In the genomic region with DNA sequence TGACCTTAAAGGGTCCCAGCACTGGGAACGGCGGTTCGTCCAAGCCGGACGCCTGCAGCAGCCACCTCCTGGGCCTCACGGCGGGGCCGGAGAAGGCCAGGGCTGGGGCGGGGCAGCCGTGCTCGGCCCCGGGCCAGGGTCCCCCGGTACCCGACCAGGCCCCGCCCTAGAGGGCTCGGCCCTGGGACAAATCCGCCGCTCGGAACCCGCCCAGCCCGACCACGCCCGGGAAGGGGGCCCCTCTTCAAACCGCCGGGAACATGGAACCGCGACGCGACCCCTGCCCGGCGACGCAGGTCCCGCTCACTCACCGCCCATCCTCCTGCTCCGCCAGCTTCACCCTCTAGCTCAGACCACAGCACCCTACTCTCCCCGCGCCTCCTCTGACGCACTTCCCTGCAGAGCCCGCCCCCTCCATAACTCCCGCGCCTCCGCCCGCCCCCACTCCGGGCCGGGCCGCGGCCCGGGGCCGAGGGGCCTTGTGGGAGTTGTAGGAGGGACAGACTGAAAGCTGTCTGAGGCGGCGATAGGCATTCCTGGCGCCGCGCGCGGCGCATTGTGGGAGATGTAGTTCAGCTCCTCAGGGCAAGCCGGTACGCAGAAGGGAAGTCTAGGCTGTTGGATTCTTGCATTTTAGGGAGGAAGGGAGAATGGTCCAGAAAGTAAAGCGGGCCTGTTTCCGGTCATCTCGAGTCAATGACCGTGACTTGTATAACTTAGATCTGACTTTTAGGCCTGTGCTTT, we compare ENCODE assay signal across 1 cellular context.
TF ChIP-seq lines count a peak whose summit lies in the region.

A gene (minus strand): TSS at position 365 of the 744 bp plus-strand sequence. CDS start 1,478 bp downstream, outside the sequence.

TF ChIP-seq in K562, 482 proteins besides CTCF, POLR2A, EP300 and RAD21 (continued from another document and continues in another):
- TF ChIP-seq, protein P1, sequence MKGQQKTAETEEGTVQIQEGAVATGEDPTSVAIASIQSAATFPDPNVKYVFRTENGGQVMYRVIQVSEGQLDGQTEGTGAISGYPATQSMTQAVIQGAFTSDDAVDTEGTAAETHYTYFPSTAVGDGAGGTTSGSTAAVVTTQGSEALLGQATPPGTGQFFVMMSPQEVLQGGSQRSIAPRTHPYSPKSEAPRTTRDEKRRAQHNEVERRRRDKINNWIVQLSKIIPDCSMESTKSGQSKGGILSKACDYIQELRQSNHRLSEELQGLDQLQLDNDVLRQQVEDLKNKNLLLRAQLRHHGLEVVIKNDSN (CRISPR knock-in tag; IDR thresholded peaks at IDR 0.05) = no peak
- TF ChIP-seq GABPA (tag; conservative IDR thresholded peaks at IDR 0.05; ENCODE audit: low read depth) (peak; percentile 73), DDX20 (tag; IDR thresholded peaks at IDR 0.05; ENCODE audit: low read depth) (no peak), ZNF586 (CRISPR knock-in tag; conservative IDR thresholded peaks at IDR 0.05) (no peak), TAF1 (IDR thresholded peaks at IDR 0.05; ENCODE audit: control insufficient read depth, extremely low read depth, insufficient read depth, low read length, severe bottlenecking) (peak; percentile 63), ZC3H11A (IDR thresholded peaks at IDR 0.05; ENCODE audit: low read depth, low read length) (no peak), HDGF (IDR thresholded peaks at IDR 0.05) (no peak), SETDB1 (IDR thresholded peaks at IDR 0.05; ENCODE audit: low read length) (no peak), ZNF764 (CRISPR knock-in tag; IDR thresholded peaks at IDR 0.05; ENCODE audit: low read depth) (no peak), CREBBP (IDR thresholded peaks at IDR 0.05; ENCODE audit: low read depth, low read length) (no peak), HNRNPH1 (optimal IDR thresholded peaks at IDR 0.05; ENCODE audit: low read depth, low read length) (no peak), ADNP (tag; IDR thresholded peaks at IDR 0.05) (no peak), PRPF4 (IDR thresholded peaks at IDR 0.05; ENCODE audit: insufficient read depth, low read depth, low read length, poor library complexity, severe bottlenecking) (no peak), XRCC4 (IDR thresholded peaks at IDR 0.05; ENCODE audit: extremely low read depth, insufficient read depth, insufficient read length) (no peak), HLTF (IDR thresholded peaks at IDR 0.05) (no peak), SRSF9 (IDR thresholded peaks at IDR 0.05; ENCODE audit: borderline replicate concordance, low read depth, low read length) (no peak), SRF (CRISPR knock-in tag; IDR thresholded peaks at IDR 0.05) (0 out of 4 replicates have a peak, but pooled peaks of 1 of the 2 experiments have one; percentile 39), NRF1 (conservative IDR thresholded peaks at IDR 0.05 in 1 of 2, IDR thresholded peaks at IDR 0.05 in 1 of 2) (peak; percentile 80 to 83), ZNF24 (IDR thresholded peaks at IDR 0.05) (no peak), IRF2 (CRISPR knock-in tag; IDR thresholded peaks at IDR 0.05) (no peak), LCOR (CRISPR knock-in tag; IDR thresholded peaks at IDR 0.05) (no peak), ZNF282 (CRISPR knock-in tag; IDR thresholded peaks at IDR 0.05) (no peak), ZNF75A (CRISPR knock-in tag; IDR thresholded peaks at IDR 0.05) (no peak), ZNF561 (CRISPR knock-in tag; conservative IDR thresholded peaks at IDR 0.05) (no peak), ZBED1 (IDR thresholded peaks at IDR 0.05) (no peak), ZNF140 (CRISPR knock-in tag; IDR thresholded peaks at IDR 0.05) (no peak), SRSF3 (IDR thresholded peaks at IDR 0.05; ENCODE audit: insufficient read depth, low read length) (no peak), ZFP1 (CRISPR knock-in tag; IDR thresholded peaks at IDR 0.05) (no peak), ZNF174 (CRISPR knock-in tag; IDR thresholded peaks at IDR 0.05) (no peak), PHB (CRISPR knock-in tag; IDR thresholded peaks at IDR 0.05) (no peak), CBFA2T3 (IDR thresholded peaks at IDR 0.05) (no peak), NR3C1 (CRISPR knock-in tag; IDR thresholded peaks at IDR 0.05) (no peak), EHMT2 (IDR thresholded peaks at IDR 0.05) (no peak), WHSC1 (IDR thresholded peaks at IDR 0.05; ENCODE audit: low read length) (no peak), DACH1 (IDR thresholded peaks at IDR 0.05; ENCODE audit: partially characterized antibody) (no peak), CBX8 (IDR thresholded peaks at IDR 0.05; ENCODE audit: borderline replicate concordance, extremely low read depth, low read depth, low read length, poor library complexity, severe bottlenecking) (no peak), SNRNP70 (optimal IDR thresholded peaks at IDR 0.05; ENCODE audit: low read depth, low read length) (no peak), ZC3H8 (IDR thresholded peaks at IDR 0.05) (no peak), BRD9 (IDR thresholded peaks at IDR 0.05; ENCODE audit: low read depth, partially characterized antibody) (no peak), POLR3G (IDR thresholded peaks at IDR 0.05; ENCODE audit: extremely low read depth, insufficient read length, insufficient replicate concordance) (no peak), ZNF584 (CRISPR knock-in tag; IDR thresholded peaks at IDR 0.05; ENCODE audit: low read depth) (no peak), ZNF384 (IDR thresholded peaks at IDR 0.05; ENCODE audit: low read depth, low read length) (no peak), ZNF354B (CRISPR knock-in tag; IDR thresholded peaks at IDR 0.05) (no peak), ETV5 (CRISPR knock-in tag; IDR thresholded peaks at IDR 0.05; ENCODE audit: low read depth) (no peak)
- TF ChIP-seq, protein P2, sequence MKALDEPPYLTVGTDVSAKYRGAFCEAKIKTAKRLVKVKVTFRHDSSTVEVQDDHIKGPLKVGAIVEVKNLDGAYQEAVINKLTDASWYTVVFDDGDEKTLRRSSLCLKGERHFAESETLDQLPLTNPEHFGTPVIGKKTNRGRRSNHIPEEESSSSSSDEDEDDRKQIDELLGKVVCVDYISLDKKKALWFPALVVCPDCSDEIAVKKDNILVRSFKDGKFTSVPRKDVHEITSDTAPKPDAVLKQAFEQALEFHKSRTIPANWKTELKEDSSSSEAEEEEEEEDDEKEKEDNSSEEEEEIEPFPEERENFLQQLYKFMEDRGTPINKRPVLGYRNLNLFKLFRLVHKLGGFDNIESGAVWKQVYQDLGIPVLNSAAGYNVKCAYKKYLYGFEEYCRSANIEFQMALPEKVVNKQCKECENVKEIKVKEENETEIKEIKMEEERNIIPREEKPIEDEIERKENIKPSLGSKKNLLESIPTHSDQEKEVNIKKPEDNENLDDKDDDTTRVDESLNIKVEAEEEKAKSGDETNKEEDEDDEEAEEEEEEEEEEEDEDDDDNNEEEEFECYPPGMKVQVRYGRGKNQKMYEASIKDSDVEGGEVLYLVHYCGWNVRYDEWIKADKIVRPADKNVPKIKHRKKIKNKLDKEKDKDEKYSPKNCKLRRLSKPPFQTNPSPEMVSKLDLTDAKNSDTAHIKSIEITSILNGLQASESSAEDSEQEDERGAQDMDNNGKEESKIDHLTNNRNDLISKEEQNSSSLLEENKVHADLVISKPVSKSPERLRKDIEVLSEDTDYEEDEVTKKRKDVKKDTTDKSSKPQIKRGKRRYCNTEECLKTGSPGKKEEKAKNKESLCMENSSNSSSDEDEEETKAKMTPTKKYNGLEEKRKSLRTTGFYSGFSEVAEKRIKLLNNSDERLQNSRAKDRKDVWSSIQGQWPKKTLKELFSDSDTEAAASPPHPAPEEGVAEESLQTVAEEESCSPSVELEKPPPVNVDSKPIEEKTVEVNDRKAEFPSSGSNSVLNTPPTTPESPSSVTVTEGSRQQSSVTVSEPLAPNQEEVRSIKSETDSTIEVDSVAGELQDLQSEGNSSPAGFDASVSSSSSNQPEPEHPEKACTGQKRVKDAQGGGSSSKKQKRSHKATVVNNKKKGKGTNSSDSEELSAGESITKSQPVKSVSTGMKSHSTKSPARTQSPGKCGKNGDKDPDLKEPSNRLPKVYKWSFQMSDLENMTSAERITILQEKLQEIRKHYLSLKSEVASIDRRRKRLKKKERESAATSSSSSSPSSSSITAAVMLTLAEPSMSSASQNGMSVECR (CRISPR knock-in tag; IDR thresholded peaks at IDR 0.05) = no peak
- TF ChIP-seq, protein P3, sequence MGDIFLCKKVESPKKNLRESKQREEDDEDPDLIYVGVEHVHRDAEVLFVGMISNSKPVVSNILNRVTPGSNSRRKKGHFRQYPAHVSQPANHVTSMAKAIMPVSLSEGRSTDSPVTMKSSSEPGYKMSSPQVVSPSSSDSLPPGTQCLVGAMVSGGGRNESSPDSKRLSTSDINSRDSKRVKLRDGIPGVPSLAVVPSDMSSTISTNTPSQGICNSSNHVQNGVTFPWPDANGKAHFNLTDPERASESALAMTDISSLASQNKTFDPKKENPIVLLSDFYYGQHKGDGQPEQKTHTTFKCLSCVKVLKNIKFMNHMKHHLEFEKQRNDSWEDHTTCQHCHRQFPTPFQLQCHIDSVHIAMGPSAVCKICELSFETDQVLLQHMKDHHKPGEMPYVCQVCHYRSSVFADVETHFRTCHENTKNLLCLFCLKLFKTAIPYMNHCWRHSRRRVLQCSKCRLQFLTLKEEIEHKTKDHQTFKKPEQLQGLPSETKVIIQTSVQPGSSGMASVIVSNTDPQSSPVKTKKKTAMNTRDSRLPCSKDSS (IDR thresholded peaks at IDR 0.05; ENCODE audit: low read depth, partially characterized antibody) = no peak
- TF ChIP-seq, protein P4, sequence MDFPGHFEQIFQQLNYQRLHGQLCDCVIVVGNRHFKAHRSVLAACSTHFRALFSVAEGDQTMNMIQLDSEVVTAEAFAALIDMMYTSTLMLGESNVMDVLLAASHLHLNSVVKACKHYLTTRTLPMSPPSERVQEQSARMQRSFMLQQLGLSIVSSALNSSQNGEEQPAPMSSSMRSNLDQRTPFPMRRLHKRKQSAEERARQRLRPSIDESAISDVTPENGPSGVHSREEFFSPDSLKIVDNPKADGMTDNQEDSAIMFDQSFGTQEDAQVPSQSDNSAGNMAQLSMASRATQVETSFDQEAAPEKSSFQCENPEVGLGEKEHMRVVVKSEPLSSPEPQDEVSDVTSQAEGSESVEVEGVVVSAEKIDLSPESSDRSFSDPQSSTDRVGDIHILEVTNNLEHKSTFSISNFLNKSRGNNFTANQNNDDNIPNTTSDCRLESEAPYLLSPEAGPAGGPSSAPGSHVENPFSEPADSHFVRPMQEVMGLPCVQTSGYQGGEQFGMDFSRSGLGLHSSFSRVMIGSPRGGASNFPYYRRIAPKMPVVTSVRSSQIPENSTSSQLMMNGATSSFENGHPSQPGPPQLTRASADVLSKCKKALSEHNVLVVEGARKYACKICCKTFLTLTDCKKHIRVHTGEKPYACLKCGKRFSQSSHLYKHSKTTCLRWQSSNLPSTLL (IDR thresholded peaks at IDR 0.05) = no peak
- TF ChIP-seq, protein P5, sequence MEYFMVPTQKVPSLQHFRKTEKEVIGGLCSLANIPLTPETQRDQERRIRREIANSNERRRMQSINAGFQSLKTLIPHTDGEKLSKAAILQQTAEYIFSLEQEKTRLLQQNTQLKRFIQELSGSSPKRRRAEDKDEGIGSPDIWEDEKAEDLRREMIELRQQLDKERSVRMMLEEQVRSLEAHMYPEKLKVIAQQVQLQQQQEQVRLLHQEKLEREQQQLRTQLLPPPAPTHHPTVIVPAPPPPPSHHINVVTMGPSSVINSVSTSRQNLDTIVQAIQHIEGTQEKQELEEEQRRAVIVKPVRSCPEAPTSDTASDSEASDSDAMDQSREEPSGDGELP (CRISPR knock-in tag; IDR thresholded peaks at IDR 0.05; ENCODE audit: borderline replicate concordance) = peak; percentile 46; the same call in 1 of the 2 replicates
- TF ChIP-seq, protein P6, sequence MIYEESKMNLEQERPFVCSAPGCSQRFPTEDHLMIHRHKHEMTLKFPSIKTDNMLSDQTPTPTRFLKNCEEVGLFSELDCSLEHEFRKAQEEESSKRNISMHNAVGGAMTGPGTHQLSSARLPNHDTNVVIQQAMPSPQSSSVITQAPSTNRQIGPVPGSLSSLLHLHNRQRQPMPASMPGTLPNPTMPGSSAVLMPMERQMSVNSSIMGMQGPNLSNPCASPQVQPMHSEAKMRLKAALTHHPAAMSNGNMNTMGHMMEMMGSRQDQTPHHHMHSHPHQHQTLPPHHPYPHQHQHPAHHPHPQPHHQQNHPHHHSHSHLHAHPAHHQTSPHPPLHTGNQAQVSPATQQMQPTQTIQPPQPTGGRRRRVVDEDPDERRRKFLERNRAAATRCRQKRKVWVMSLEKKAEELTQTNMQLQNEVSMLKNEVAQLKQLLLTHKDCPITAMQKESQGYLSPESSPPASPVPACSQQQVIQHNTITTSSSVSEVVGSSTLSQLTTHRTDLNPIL (CRISPR knock-in tag; IDR thresholded peaks at IDR 0.05) = no peak
- TF ChIP-seq, protein P7, sequence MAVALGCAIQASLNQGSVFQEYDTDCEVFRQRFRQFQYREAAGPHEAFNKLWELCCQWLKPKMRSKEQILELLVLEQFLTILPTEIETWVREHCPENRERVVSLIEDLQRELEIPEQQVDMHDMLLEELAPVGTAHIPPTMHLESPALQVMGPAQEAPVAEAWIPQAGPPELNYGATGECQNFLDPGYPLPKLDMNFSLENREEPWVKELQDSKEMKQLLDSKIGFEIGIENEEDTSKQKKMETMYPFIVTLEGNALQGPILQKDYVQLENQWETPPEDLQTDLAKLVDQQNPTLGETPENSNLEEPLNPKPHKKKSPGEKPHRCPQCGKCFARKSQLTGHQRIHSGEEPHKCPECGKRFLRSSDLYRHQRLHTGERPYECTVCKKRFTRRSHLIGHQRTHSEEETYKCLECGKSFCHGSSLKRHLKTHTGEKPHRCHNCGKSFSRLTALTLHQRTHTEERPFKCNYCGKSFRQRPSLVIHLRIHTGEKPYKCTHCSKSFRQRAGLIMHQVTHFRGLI (CRISPR knock-in tag; IDR thresholded peaks at IDR 0.05) = no peak
- TF ChIP-seq, protein P8, sequence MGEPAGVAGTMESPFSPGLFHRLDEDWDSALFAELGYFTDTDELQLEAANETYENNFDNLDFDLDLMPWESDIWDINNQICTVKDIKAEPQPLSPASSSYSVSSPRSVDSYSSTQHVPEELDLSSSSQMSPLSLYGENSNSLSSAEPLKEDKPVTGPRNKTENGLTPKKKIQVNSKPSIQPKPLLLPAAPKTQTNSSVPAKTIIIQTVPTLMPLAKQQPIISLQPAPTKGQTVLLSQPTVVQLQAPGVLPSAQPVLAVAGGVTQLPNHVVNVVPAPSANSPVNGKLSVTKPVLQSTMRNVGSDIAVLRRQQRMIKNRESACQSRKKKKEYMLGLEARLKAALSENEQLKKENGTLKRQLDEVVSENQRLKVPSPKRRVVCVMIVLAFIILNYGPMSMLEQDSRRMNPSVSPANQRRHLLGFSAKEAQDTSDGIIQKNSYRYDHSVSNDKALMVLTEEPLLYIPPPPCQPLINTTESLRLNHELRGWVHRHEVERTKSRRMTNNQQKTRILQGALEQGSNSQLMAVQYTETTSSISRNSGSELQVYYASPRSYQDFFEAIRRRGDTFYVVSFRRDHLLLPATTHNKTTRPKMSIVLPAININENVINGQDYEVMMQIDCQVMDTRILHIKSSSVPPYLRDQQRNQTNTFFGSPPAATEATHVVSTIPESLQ (CRISPR knock-in tag; IDR thresholded peaks at IDR 0.05) = no peak
